In the genomic region with DNA sequence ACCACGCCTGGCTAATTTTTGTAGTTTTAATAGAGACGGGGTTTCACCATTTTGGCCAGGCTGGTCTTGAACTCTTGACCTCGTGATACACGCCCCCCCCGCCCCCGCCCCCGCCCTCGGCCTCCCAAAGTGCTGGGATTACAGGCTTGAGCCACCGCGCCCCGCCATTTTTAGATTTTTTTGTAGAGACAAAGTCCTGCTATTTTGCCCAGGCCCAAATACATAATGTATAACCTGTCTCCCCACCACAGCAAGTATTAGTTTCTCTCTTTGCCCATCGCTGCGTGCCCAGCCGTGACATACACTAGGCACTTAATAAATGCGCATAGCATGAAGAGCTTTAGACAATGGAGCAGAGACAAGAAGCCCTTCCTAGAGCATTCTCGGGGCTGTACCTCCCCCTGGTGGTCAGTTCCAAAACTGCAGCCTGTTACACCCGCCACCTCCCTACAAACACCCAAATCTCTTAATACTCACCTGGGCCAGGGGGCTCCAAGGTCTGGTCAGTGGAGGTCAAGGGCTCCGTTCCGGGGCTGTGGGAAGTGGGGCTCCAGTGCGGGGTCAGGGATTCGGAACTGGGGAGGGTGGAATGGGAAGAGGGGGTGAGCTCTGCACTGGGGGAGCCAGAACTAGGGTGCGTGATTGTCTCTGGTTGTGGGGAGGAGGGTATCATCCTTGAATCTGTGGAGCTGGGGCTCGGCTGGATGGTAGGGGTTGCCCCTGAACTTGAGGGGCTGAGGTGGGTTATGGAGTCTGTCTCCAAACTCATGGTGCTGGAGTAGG, we compare ENCODE assay signal across 8 cellular contexts. TPM values are rescaled to one million over a fixed set of nuclear protein-coding genes. Genes with fewer than 3 reads are reported as not detected.
A peak's percentile ranks its signal among the peaks of the same experiment; 100 is the strongest.
DNase-seq lines count a peak whose midpoint lies in the region; ATAC-seq, FAIRE-seq and TF ChIP-seq lines count a peak whose summit lies in the region.

No MANE protein-coding gene starts in this region.

- peak; percentile 65 for ATAC-seq in HepG2
- ATAC-seq in HG02759 (IDR thresholded peaks at IDR 0.05; ENCODE audit: unreplicated experiment): no peak

- peak; percentile 91 for TF ChIP-seq RAD21 in HepG2 (CRISPR knock-in tag; IDR thresholded peaks at IDR 0.05)

- H3K27me3 ChIP-seq in HepG2 (ENCODE audit: control insufficient read depth in 1 of 2, insufficient read depth in 2 of 2, low read length in 2 of 2): peaks cover 0 to 15% of the 10 kb centered on the region in 2 experiments; a peak in 3 of 5 replicates

- TF ChIP-seq POLR2A in HepG2 (IDR thresholded peaks at IDR 0.05; ENCODE audit: insufficient read depth in 1 of 2, low read depth in 2 of 2, low read length in 2 of 2): no peak

- H3K4me1 ChIP-seq in HepG2 (ENCODE audit: insufficient read depth, low read length): peaks cover 21% of the 10 kb centered on the region

- no peak overlapping the region for H3K9ac ChIP-seq in HepG2 (ENCODE audit: insufficient read depth, low read depth, low read length)

- WGBS in HepG2 (ENCODE audit: low lambda C conversion rate): 21% methylated on average over 23 of the region's 23 CpGs

- H3K9me3 ChIP-seq in HepG2 (ENCODE audit: low read length): no peaks in the 10 kb centered on the region

- H2AFZ ChIP-seq in HepG2 (ENCODE audit: low read length): no peak overlapping the region

- intact Hi-C loops in HepG2 (cut with micrococcal nuclease; ENCODE audit: unreplicated experiment): loop anchor here (1.0 kb wide), 2 partner anchors 43 to 138 kb away; no protein-coding TSS in a partner anchor

- in situ Hi-C loops in GM13976 (cut with MboI; ENCODE audit: low sequenced_read_pairs, unreplicated experiment): no loop called here
- in situ Hi-C loops in HepG2 (cut with HindIII; ENCODE audit: extremely low pct_ligation_motif_present, low pct_unique_long_range_greater_than_20kb): loop anchor here (5.0 kb wide), 1 partner anchor 44 kb away; no protein-coding TSS in a partner anchor

- no peak overlapping the region for H3K4me3 Mint-ChIP-seq in chondrocyte (ENCODE audit: unreplicated experiment)

- no peak overlapping the region for H3K27ac Mint-ChIP-seq in chondrocyte (ENCODE audit: unreplicated experiment)

- H3K27me3 Mint-ChIP-seq in chondrocyte (ENCODE audit: low read depth): peaks cover 12% of the 10 kb centered on the region

- peak; percentile 90 for TF ChIP-seq CTCF in GM13976 (IDR thresholded peaks at IDR 0.05; ENCODE audit: borderline replicate concordance, control extremely low read depth, extremely low read depth, insufficient read depth, missing control alignments)
- peak; percentile 89 for TF ChIP-seq CTCF in chondrocyte (IDR thresholded peaks at IDR 0.05)
- peak; percentile 92 for TF ChIP-seq CTCF in HepG2 (CRISPR knock-in tag; IDR thresholded peaks at IDR 0.05)

- no peak overlapping the region for H3K27ac ChIP-seq in HepG2 (ENCODE audit: extremely low read length, insufficient read depth, low read length)

- H3K36me3 Mint-ChIP-seq in chondrocyte (ENCODE audit: low read depth): no peaks in the 10 kb centered on the region

- CTCF ChIA-PET in HepG2 (lab: Yijun Ruan, JAX; ENCODE audit: low intra/inter-chr PET ratio, low total read pairs): interaction anchor here (0.8 to 3.3 kb wide), 6 partner anchors 23 to 139 kb away, joined by 3 to 38 read pairs (median 4); no protein-coding TSS in a partner anchor

- POLR2A ChIA-PET in HepG2 (lab: Yijun Ruan, JAX): no interaction called here

- no peaks in the 10 kb centered on the region for H3K36me3 ChIP-seq in HepG2 (replicated peaks in 1 of 2; ENCODE audit: control insufficient read depth in 1 of 2, insufficient read depth in 2 of 2, low read length in 2 of 2)

- TF ChIP-seq EP300 in HepG2 (IDR thresholded peaks at IDR 0.05; ENCODE audit: low read depth in 2 of 2, low read length in 2 of 2): no peak
- no peak for TF ChIP-seq EP300 in HepG2 (CRISPR knock-in tag; IDR thresholded peaks at IDR 0.05; ENCODE audit: borderline replicate concordance)

- no peaks in the 10 kb centered on the region for H3K79me2 ChIP-seq in HepG2 (ENCODE audit: insufficient read depth, low read length)

- no TSS peak for BruUV-seq in HepG2 (replicated peaks; lab: Mats Ljungman, UMichigan)

- no peaks in the 10 kb centered on the region for H3K9me3 Mint-ChIP-seq in chondrocyte (ENCODE audit: low read depth)

- no peak overlapping the region for H3K4me2 ChIP-seq in HepG2 (ENCODE audit: low read depth, low read length)

- peak; percentile 78 for FAIRE-seq in HepG2 (lab: Jason Lieb, UNC)

- H3K4me3 ChIP-seq in HepG2 (replicated peaks in 1 of 3; ENCODE audit: insufficient read depth in 1 of 3, low read depth in 2 of 3, low read length in 3 of 3): no peak overlapping the region

- H4K20me1 ChIP-seq in HepG2 (ENCODE audit: insufficient read depth, low read length): no peaks in the 10 kb centered on the region

- peaks cover 3% of the 10 kb centered on the region for H3K4me1 Mint-ChIP-seq in chondrocyte (ENCODE audit: low read depth)

- peak; percentile 88 for DNase-seq in 8988T
- DNase-seq in GM13976 (ENCODE audit: low spot score): peak; percentile 90
- DNase-seq in NCI-H2196 (lab: John Stamatoyannopoulos, UW; ENCODE audit: unreplicated experiment): peak; percentile 80
- DNase-seq in activated CD4-positive, CD25-positive, alpha-beta regulatory T cell treated with anti-CD3 and anti-CD28 coated beads, Interleukin-2, amount 50 U/mL, for 72 hours: peak; percentile 89
- no peak for DNase-seq in chondrocyte (ENCODE audit: low spot score)
- DNase-seq in HepG2 (ENCODE audit: low spot score): peak; percentile 56
- peak; percentile 50 to 83 (median 71) for DNase-seq in stimulated activated CD4-positive, alpha-beta T cell treated with anti-CD3 and anti-CD28 coated beads, TNF-alpha, amount 100 ng/mL, for 1 hour (ENCODE audit: low read depth in 3 of 3, low spot score in 1 of 3)

RNA-seq across cellular contexts. Expression of gene IQCN, which starts 22.5 kb away (rescaled TPM):
- 1.6 to 4.0 TPM (median 2.4 TPM) in 3 replicates for total RNA-seq in chondrocyte
- total RNA-seq in HepG2 (2016; rRNA removed; fragmentation: Illumina TruSeq; extraction: Trizol): 0.04 and 0.07 TPM in 2 replicates
- total RNA-seq in HepG2 (2016; cell fraction: cytosol; rRNA removed; fragmentation: Illumina TruSeq; extraction: Trizol; ENCODE audit: low read depth): not detected in 2 replicates
- 0.04 TPM in 1 of 2 replicates, not detected in the other for total RNA-seq in HepG2 (2016; cell fraction: insoluble cytoplasmic fraction; rRNA removed; fragmentation: Illumina TruSeq; extraction: Trizol)
- not detected in 2 replicates for total RNA-seq in HepG2 (2016; cell fraction: membrane; rRNA removed; fragmentation: Illumina TruSeq; extraction: Trizol)
- 0.13 TPM in 1 of 2 replicates, not detected in the other for total RNA-seq in HepG2 (2016; cell fraction: nucleus; rRNA removed; fragmentation: Illumina TruSeq; extraction: Trizol)
- 0.14 and 0.18 TPM in 2 replicates for polyA plus RNA-seq in HepG2 (2011; rRNA removed)
- polyA plus RNA-seq in HepG2 (2011; cell fraction: cytosol; rRNA removed): 0.03 and 0.04 TPM in 2 replicates
- 1.3 and 1.5 TPM in 2 replicates for polyA plus RNA-seq in HepG2 (2011; cell fraction: nucleus; rRNA removed)
- polyA plus RNA-seq in HepG2 (2012): 0.13 TPM in 2 replicates
- not detected in 2 replicates for polyA plus RNA-seq in HepG2 (2016; cell fraction: cytosol; fragmentation: Illumina TruSeq; extraction: Trizol; ENCODE audit: low read depth)
- not detected in 2 replicates for polyA plus RNA-seq in HepG2 (2016; cell fraction: insoluble cytoplasmic fraction; fragmentation: Illumina TruSeq; extraction: Trizol; ENCODE audit: low read depth)
- not detected in 2 replicates for polyA plus RNA-seq in HepG2 (2016; cell fraction: membrane; fragmentation: Illumina TruSeq; extraction: Trizol; ENCODE audit: low read depth)
- 0.25 and 0.49 TPM in 2 replicates for polyA plus RNA-seq in HepG2 (2016; cell fraction: nucleus; fragmentation: Illumina TruSeq; extraction: Trizol; ENCODE audit: insufficient read depth, low read depth)
- polyA minus RNA-seq in HepG2 (2011; rRNA and poly(A)+ RNA removed; ENCODE audit: low replicate concordance): 0.26 and 0.91 TPM in 2 replicates
- 0.53 TPM in 1 of 2 replicates, not detected in the other for polyA minus RNA-seq in HepG2 (2011; cell fraction: cytosol; rRNA and poly(A)+ RNA removed)
- polyA minus RNA-seq in HepG2 (2011; cell fraction: nucleus; rRNA and poly(A)+ RNA removed): 0.52 and 0.62 TPM in 2 replicates

RNA-seq across cellular contexts. Expression of gene PDE4C, which starts 25.5 kb away (rescaled TPM):
- total RNA-seq in chondrocyte (2.9 to 3.4 TPM in 2 of 3 replicates, not detected in the other), HepG2 (2016; rRNA removed; fragmentation: Illumina TruSeq; extraction: Trizol) (0.90 and 1.4 TPM in 2 replicates)
- total RNA-seq in HepG2 (2016; cell fraction: cytosol; rRNA removed; fragmentation: Illumina TruSeq; extraction: Trizol; ENCODE audit: low read depth): 0.30 and 0.44 TPM in 2 replicates
- 0.49 and 1.5 TPM in 2 replicates for total RNA-seq in HepG2 (2016; cell fraction: insoluble cytoplasmic fraction; rRNA removed; fragmentation: Illumina TruSeq; extraction: Trizol)
- 0.07 and 0.37 TPM in 2 replicates for total RNA-seq in HepG2 (2016; cell fraction: membrane; rRNA removed; fragmentation: Illumina TruSeq; extraction: Trizol)
- 1.7 and 2.4 TPM in 2 replicates for total RNA-seq in HepG2 (2016; cell fraction: nucleus; rRNA removed; fragmentation: Illumina TruSeq; extraction: Trizol)
- polyA plus RNA-seq in HepG2 (2011; rRNA removed): 14.0 and 17.9 TPM in 2 replicates
- 3.4 and 4.6 TPM in 2 replicates for polyA plus RNA-seq in HepG2 (2011; cell fraction: cytosol; rRNA removed)
- polyA plus RNA-seq in HepG2 (2011; cell fraction: nucleus; rRNA removed): 128 and 158 TPM in 2 replicates
- polyA plus RNA-seq in HepG2 (2012): 2.2 and 3.2 TPM in 2 replicates
- not detected in 2 replicates for polyA plus RNA-seq in HepG2 (2016; cell fraction: cytosol; fragmentation: Illumina TruSeq; extraction: Trizol; ENCODE audit: low read depth)
- polyA plus RNA-seq in HepG2 (2016; cell fraction: insoluble cytoplasmic fraction; fragmentation: Illumina TruSeq; extraction: Trizol; ENCODE audit: low read depth): 0.33 and 0.37 TPM in 2 replicates
- polyA plus RNA-seq in HepG2 (2016; cell fraction: membrane; fragmentation: Illumina TruSeq; extraction: Trizol; ENCODE audit: low read depth): not detected in 2 replicates
- polyA plus RNA-seq in HepG2 (2016; cell fraction: nucleus; fragmentation: Illumina TruSeq; extraction: Trizol; ENCODE audit: insufficient read depth, low read depth): 10.9 and 11.5 TPM in 2 replicates
- polyA minus RNA-seq in HepG2 (2011; rRNA and poly(A)+ RNA removed; ENCODE audit: low replicate concordance): 0.56 and 12.3 TPM in 2 replicates
- 1.5 and 3.1 TPM in 2 replicates for polyA minus RNA-seq in HepG2 (2011; cell fraction: cytosol; rRNA and poly(A)+ RNA removed)
- polyA minus RNA-seq in HepG2 (2011; cell fraction: nucleus; rRNA and poly(A)+ RNA removed): 30.4 and 31.1 TPM in 2 replicates

RNA-seq across cellular contexts. Expression of gene JUND, which starts 29.6 kb away (rescaled TPM):
- total RNA-seq in chondrocyte (129 to 181 TPM (median 176 TPM) in 3 replicates), HepG2 (2016; rRNA removed; fragmentation: Illumina TruSeq; extraction: Trizol) (31.8 and 41.2 TPM in 2 replicates)
- 36.4 and 41.0 TPM in 2 replicates for total RNA-seq in HepG2 (2016; cell fraction: cytosol; rRNA removed; fragmentation: Illumina TruSeq; extraction: Trizol; ENCODE audit: low read depth)
- total RNA-seq in HepG2 (2016; cell fraction: insoluble cytoplasmic fraction; rRNA removed; fragmentation: Illumina TruSeq; extraction: Trizol): 30.0 and 40.6 TPM in 2 replicates
- 68.5 and 98.0 TPM in 2 replicates for total RNA-seq in HepG2 (2016; cell fraction: membrane; rRNA removed; fragmentation: Illumina TruSeq; extraction: Trizol)
- 23.4 and 45.2 TPM in 2 replicates for total RNA-seq in HepG2 (2016; cell fraction: nucleus; rRNA removed; fragmentation: Illumina TruSeq; extraction: Trizol)
- 59.8 and 124 TPM in 2 replicates for polyA plus RNA-seq in HepG2 (2011; rRNA removed)
- 93.9 and 178 TPM in 2 replicates for polyA plus RNA-seq in HepG2 (2011; cell fraction: cytosol; rRNA removed)
- polyA plus RNA-seq in HepG2 (2011; cell fraction: nucleus; rRNA removed): 129 and 136 TPM in 2 replicates
- 44.0 and 66.6 TPM in 2 replicates for polyA plus RNA-seq in HepG2 (2012)
- 85.1 and 91.8 TPM in 2 replicates for polyA plus RNA-seq in HepG2 (2016; cell fraction: cytosol; fragmentation: Illumina TruSeq; extraction: Trizol; ENCODE audit: low read depth)
- polyA plus RNA-seq in HepG2 (2016; cell fraction: insoluble cytoplasmic fraction; fragmentation: Illumina TruSeq; extraction: Trizol; ENCODE audit: low read depth): 74.4 and 76.0 TPM in 2 replicates
- polyA plus RNA-seq in HepG2 (2016; cell fraction: membrane; fragmentation: Illumina TruSeq; extraction: Trizol; ENCODE audit: low read depth): 131 and 149 TPM in 2 replicates
- polyA plus RNA-seq in HepG2 (2016; cell fraction: nucleus; fragmentation: Illumina TruSeq; extraction: Trizol; ENCODE audit: insufficient read depth, low read depth): 77.1 and 84.7 TPM in 2 replicates
- polyA minus RNA-seq in HepG2 (2011; rRNA and poly(A)+ RNA removed; ENCODE audit: low replicate concordance): 49.7 and 194 TPM in 2 replicates
- polyA minus RNA-seq in HepG2 (2011; cell fraction: cytosol; rRNA and poly(A)+ RNA removed): 164 and 168 TPM in 2 replicates
- 60.5 and 91.9 TPM in 2 replicates for polyA minus RNA-seq in HepG2 (2011; cell fraction: nucleus; rRNA and poly(A)+ RNA removed)

RNA-seq across cellular contexts. Expression of gene RAB3A, which starts 47.9 kb away (rescaled TPM):
- total RNA-seq in chondrocyte (3.4 to 6.1 TPM (median 3.8 TPM) in 3 replicates), HepG2 (2016; rRNA removed; fragmentation: Illumina TruSeq; extraction: Trizol) (0.53 and 0.58 TPM in 2 replicates)
- 1.5 and 2.4 TPM in 2 replicates for total RNA-seq in HepG2 (2016; cell fraction: cytosol; rRNA removed; fragmentation: Illumina TruSeq; extraction: Trizol; ENCODE audit: low read depth)
- 0.61 and 1.2 TPM in 2 replicates for total RNA-seq in HepG2 (2016; cell fraction: insoluble cytoplasmic fraction; rRNA removed; fragmentation: Illumina TruSeq; extraction: Trizol)
- total RNA-seq in HepG2 (2016; cell fraction: membrane; rRNA removed; fragmentation: Illumina TruSeq; extraction: Trizol): 1.4 and 1.8 TPM in 2 replicates
- total RNA-seq in HepG2 (2016; cell fraction: nucleus; rRNA removed; fragmentation: Illumina TruSeq; extraction: Trizol): 1.0 and 1.4 TPM in 2 replicates
- polyA plus RNA-seq in HepG2 (2011; rRNA removed): 0.95 and 0.98 TPM in 2 replicates
- 1.4 TPM in 2 replicates for polyA plus RNA-seq in HepG2 (2011; cell fraction: cytosol; rRNA removed)
- polyA plus RNA-seq in HepG2 (2011; cell fraction: nucleus; rRNA removed): 2.7 and 3.2 TPM in 2 replicates
- 1.8 and 2.1 TPM in 2 replicates for polyA plus RNA-seq in HepG2 (2012)
- polyA plus RNA-seq in HepG2 (2016; cell fraction: cytosol; fragmentation: Illumina TruSeq; extraction: Trizol; ENCODE audit: low read depth): 0.90 and 0.94 TPM in 2 replicates
- 1.1 and 2.1 TPM in 2 replicates for polyA plus RNA-seq in HepG2 (2016; cell fraction: insoluble cytoplasmic fraction; fragmentation: Illumina TruSeq; extraction: Trizol; ENCODE audit: low read depth)
- polyA plus RNA-seq in HepG2 (2016; cell fraction: membrane; fragmentation: Illumina TruSeq; extraction: Trizol; ENCODE audit: low read depth): 1.1 TPM in 2 replicates
- 2.0 and 3.3 TPM in 2 replicates for polyA plus RNA-seq in HepG2 (2016; cell fraction: nucleus; fragmentation: Illumina TruSeq; extraction: Trizol; ENCODE audit: insufficient read depth, low read depth)
- 4.2 and 9.4 TPM in 2 replicates for polyA minus RNA-seq in HepG2 (2011; rRNA and poly(A)+ RNA removed; ENCODE audit: low replicate concordance)
- 3.9 and 4.1 TPM in 2 replicates for polyA minus RNA-seq in HepG2 (2011; cell fraction: cytosol; rRNA and poly(A)+ RNA removed)
- polyA minus RNA-seq in HepG2 (2011; cell fraction: nucleus; rRNA and poly(A)+ RNA removed): 0.64 and 1.2 TPM in 2 replicates

RNA-seq across cellular contexts. Expression of gene MPV17L2, which starts 58.8 kb away (rescaled TPM):
- total RNA-seq in chondrocyte (10.9 to 14.2 TPM (median 12.8 TPM) in 3 replicates), HepG2 (2016; rRNA removed; fragmentation: Illumina TruSeq; extraction: Trizol) (13.0 and 16.7 TPM in 2 replicates)
- 5.8 and 6.2 TPM in 2 replicates for total RNA-seq in HepG2 (2016; cell fraction: cytosol; rRNA removed; fragmentation: Illumina TruSeq; extraction: Trizol; ENCODE audit: low read depth)
- total RNA-seq in HepG2 (2016; cell fraction: insoluble cytoplasmic fraction; rRNA removed; fragmentation: Illumina TruSeq; extraction: Trizol): 13.4 and 17.8 TPM in 2 replicates
- total RNA-seq in HepG2 (2016; cell fraction: membrane; rRNA removed; fragmentation: Illumina TruSeq; extraction: Trizol): 8.3 and 11.1 TPM in 2 replicates
- total RNA-seq in HepG2 (2016; cell fraction: nucleus; rRNA removed; fragmentation: Illumina TruSeq; extraction: Trizol): 9.2 and 11.2 TPM in 2 replicates
- 12.4 and 13.6 TPM in 2 replicates for polyA plus RNA-seq in HepG2 (2011; rRNA removed)
- polyA plus RNA-seq in HepG2 (2011; cell fraction: cytosol; rRNA removed): 8.7 and 13.2 TPM in 2 replicates
- 5.8 and 6.4 TPM in 2 replicates for polyA plus RNA-seq in HepG2 (2011; cell fraction: nucleus; rRNA removed)
- polyA plus RNA-seq in HepG2 (2012): 6.0 and 9.4 TPM in 2 replicates
- 7.8 and 8.4 TPM in 2 replicates for polyA plus RNA-seq in HepG2 (2016; cell fraction: cytosol; fragmentation: Illumina TruSeq; extraction: Trizol; ENCODE audit: low read depth)
- 21.7 TPM in 2 replicates for polyA plus RNA-seq in HepG2 (2016; cell fraction: insoluble cytoplasmic fraction; fragmentation: Illumina TruSeq; extraction: Trizol; ENCODE audit: low read depth)
- 9.2 and 11.9 TPM in 2 replicates for polyA plus RNA-seq in HepG2 (2016; cell fraction: membrane; fragmentation: Illumina TruSeq; extraction: Trizol; ENCODE audit: low read depth)
- 27.8 and 29.4 TPM in 2 replicates for polyA plus RNA-seq in HepG2 (2016; cell fraction: nucleus; fragmentation: Illumina TruSeq; extraction: Trizol; ENCODE audit: insufficient read depth, low read depth)
- polyA minus RNA-seq in HepG2 (2011; rRNA and poly(A)+ RNA removed; ENCODE audit: low replicate concordance): 22.3 and 69.9 TPM in 2 replicates
- 3.4 and 4.1 TPM in 2 replicates for polyA minus RNA-seq in HepG2 (2011; cell fraction: cytosol; rRNA and poly(A)+ RNA removed)
- 2.5 and 3.7 TPM in 2 replicates for polyA minus RNA-seq in HepG2 (2011; cell fraction: nucleus; rRNA and poly(A)+ RNA removed)
